In genomic region chr4:108247511-108248088, GRCh38 we compare ENCODE assay signal across 12 cellular contexts.
DNase-seq lines count a peak whose midpoint lies in the region; ATAC-seq and TF ChIP-seq lines count a peak whose summit lies in the region.
"Had no signal": no experiment of that assay in that cellular context is flagged by ENCODE, and none has a peak within 500 bp of the region (broad histone marks: within the 10 kb centered on the region; RNA-seq: fewer than 3 reads in every experiment).

No MANE protein-coding gene starts in this region.

- peak overlapping the region in 3 of 5 experiments; percentile 13 to 48 (median 24) for H3K27ac Mint-ChIP-seq in brain
- H3K27ac Mint-ChIP-seq in CD4-positive, alpha-beta T cell, result no peak overlapping the region

- POLR2A ChIA-PET in CD4-positive, alpha-beta T cell (lab: Charles Lee), result no interaction called here

- no peaks in the 10 kb centered on the region for H3K27me3 Mint-ChIP-seq in brain
- H3K27me3 Mint-ChIP-seq in CD4-positive, alpha-beta T cell, result no peaks in the 10 kb centered on the region

- H3K27me3 ChIP-seq in CD4-positive, alpha-beta T cell (ENCODE audit: control insufficient read depth, insufficient read depth, low read length), result no peaks in the 10 kb centered on the region
- H3K27me3 ChIP-seq: sigmoid colon, SJSA1 had no signal

- no peak overlapping the region for H3K27ac ChIP-seq in CD4-positive, alpha-beta T cell (ENCODE audit: low read depth, low read length)
- H3K27ac ChIP-seq: sigmoid colon, SJSA1 had no signal

- TF ChIP-seq CTCF in brain (conservative IDR thresholded peaks at IDR 0.05) (no peak), retinal pigment epithelial cell (conservative IDR thresholded peaks at IDR 0.05; ENCODE audit: low read depth, low read length) (no peak)
- no peak for TF ChIP-seq CTCF in CD4-positive, alpha-beta T cell (IDR thresholded peaks at IDR 0.05)

- H3K36me3 Mint-ChIP-seq in brain, result peaks cover 4% of the 10 kb centered on the region
- peaks cover 18% of the 10 kb centered on the region for H3K36me3 Mint-ChIP-seq in CD4-positive, alpha-beta T cell (ENCODE audit: low read depth)

- H3K4me3 Mint-ChIP-seq in brain, result no peak overlapping the region
- H3K4me3 Mint-ChIP-seq in CD4-positive, alpha-beta T cell, result no peak overlapping the region

- ATAC-seq in CD4-positive, alpha-beta T cell (ENCODE audit: poor library complexity), result no peak

- CTCF ChIA-PET in CD4-positive, alpha-beta T cell (lab: Charles Lee), result no interaction called here

- DNase-seq in NCI-H2171 treated with DMSO at 0.1 percent for 48 hours (lab: John Stamatoyannopoulos, UW) (peak; percentile 18), NCI-H2171 (lab: John Stamatoyannopoulos, UW) (no peak), NCI-H2196 (lab: John Stamatoyannopoulos, UW; ENCODE audit: unreplicated experiment) (peak; percentile 79), retinal pigment epithelial cell (ENCODE audit: low read depth) (peak; percentile 76), foreskin melanocyte (no peak), GDM1 (lab: John Stamatoyannopoulos, UW) (no peak)
- no peak for DNase-seq in CD4-positive, alpha-beta T cell
- DNase-seq: activated naive CD4-positive, alpha-beta T cell treated with Interleukin-2 at 50 U/mL for 16 hours; mesendoderm; sigmoid colon had no signal

- H3K4me3 ChIP-seq in retinal pigment epithelial cell (ENCODE audit: low read length), result no peak overlapping the region
- H3K4me3 ChIP-seq: sigmoid colon, SJSA1 had no signal

- H3K9me3 Mint-ChIP-seq in brain, result peaks cover 8 to 21% (median 12%) of the 10 kb centered on the region in 5 experiments
- peaks cover 5% of the 10 kb centered on the region for H3K9me3 Mint-ChIP-seq in CD4-positive, alpha-beta T cell

- H3K4me1 Mint-ChIP-seq in brain, result peaks cover 13% of the 10 kb centered on the region
- H3K4me1 Mint-ChIP-seq in CD4-positive, alpha-beta T cell (ENCODE audit: low read depth), result peaks cover 20% of the 10 kb centered on the region

- intact Hi-C loops in CD4-positive, alpha-beta T cell (cut with DNase I, micrococcal nuclease), result loop anchor here in 1 of 2 experiments (5.0 kb wide), 1 partner anchor 40 kb away; no protein-coding TSS in a partner anchor

- no peaks in the 10 kb centered on the region for H3K9me3 ChIP-seq in CD4-positive, alpha-beta T cell (ENCODE audit: control insufficient read depth, low read length)
- H3K9me3 ChIP-seq: sigmoid colon had no signal

Comparison
In these comparisons a context has a peak if more than half of its experiments do, and no peak if none do; other contexts are left out.
1. DNase-seq: peak in NCI-H2171 treated with DMSO at 0.1 percent for 48 hours (single experiment), NCI-H2196 (single experiment) and retinal pigment epithelial cell (single experiment); none in NCI-H2171 (single experiment), CD4-positive, alpha-beta T cell (0 of 10), foreskin melanocyte (single experiment) and GDM1 (single experiment).